8 cellular contexts compared by ENCODE assay signal in genomic region chr13:30132623-30133553, GRCh38.
DNase-seq lines count a peak whose midpoint lies in the region; ATAC-seq lines count a peak whose summit lies in the region.

No MANE protein-coding gene starts in this region.

- no peaks in the 10 kb centered on the region for H3K79me1 ChIP-seq in mesendoderm (ENCODE audit: low read length)

- H3K79me2 ChIP-seq in mesendoderm (ENCODE audit: control insufficient read depth, insufficient read depth, low read length): no peaks in the 10 kb centered on the region

- no peak overlapping the region for H3K4me3 ChIP-seq in effector memory CD4-positive, alpha-beta T cell (ENCODE audit: insufficient read depth, low read depth, low read length, poor library complexity, severe bottlenecking)
- no peak overlapping the region for H3K4me3 ChIP-seq in mesendoderm (ENCODE audit: low read length)

- DNase-seq in COLO668 (lab: John Stamatoyannopoulos, UW; ENCODE audit: unreplicated experiment) (peak; percentile 98), HPDE6-E6E7 (ENCODE audit: extremely low spot score) (peak; percentile 49), NOMO-1 treated with DMSO at 0.1 percent for 48 hours (lab: John Stamatoyannopoulos, UW; ENCODE audit: unreplicated experiment) (peak; percentile 95), mesendoderm (peak; percentile 97)
- DNase-seq in activated CD8-positive, alpha-beta memory T cell treated with anti-CD3 and anti-CD28 coated beads for 1 hour (ENCODE audit: extremely low read depth in 1 of 2, low read depth in 1 of 2): peak; percentile 92 to 98
- peak; percentile 82 to 92 (median 87) for DNase-seq in effector memory CD4-positive, alpha-beta T cell
- DNase-seq in stimulated activated CD8-positive, alpha-beta memory T cell treated with anti-CD3 and anti-CD28 coated beads, Interleukin-15, amount 100 ng/mL, for 4 hours (ENCODE audit: low read depth in 2 of 2): peak; percentile 78 to 92

- no peak overlapping the region for H3K4me2 ChIP-seq in mesendoderm (ENCODE audit: low read length)

- H3K18ac ChIP-seq in mesendoderm (ENCODE audit: low read length): no peak overlapping the region

- peak; percentile 97 for ATAC-seq in GM19463 (IDR thresholded peaks at IDR 0.05; ENCODE audit: unreplicated experiment)

- H3K36me3 ChIP-seq in effector memory CD4-positive, alpha-beta T cell (ENCODE audit: control insufficient read depth, insufficient read depth, low read length): no peaks in the 10 kb centered on the region
- no peaks in the 10 kb centered on the region for H3K36me3 ChIP-seq in mesendoderm (ENCODE audit: control insufficient read depth, insufficient read depth, low read length)

- H4K8ac ChIP-seq in mesendoderm (ENCODE audit: low read depth, low read length): no peak overlapping the region

- H3K23ac ChIP-seq in mesendoderm (ENCODE audit: low read length): no peak overlapping the region

- H2AK5ac ChIP-seq in mesendoderm (ENCODE audit: low read length): no peak overlapping the region

- no CpG with 5 or more reads among the region's 39 CpGs for WGBS in mesendoderm (ENCODE audit: extremely low coverage, insufficient coverage, low lambda C conversion rate)

- H3K9me3 ChIP-seq in effector memory CD4-positive, alpha-beta T cell (ENCODE audit: control insufficient read depth, low read length): no peaks in the 10 kb centered on the region

- peak overlapping the region; percentile 79 for H3K56ac ChIP-seq in mesendoderm (ENCODE audit: low read length)

- no peak overlapping the region for H2BK5ac ChIP-seq in mesendoderm (ENCODE audit: low read length)

- no peak overlapping the region for H2BK15ac ChIP-seq in mesendoderm (replicated peaks; ENCODE audit: low read depth)

- H3K9ac ChIP-seq in mesendoderm (ENCODE audit: low read length): peak overlapping the region; percentile 42

- no peak overlapping the region for H2BK120ac ChIP-seq in mesendoderm (ENCODE audit: low read depth, low read length)

- H3K4ac ChIP-seq in mesendoderm (ENCODE audit: low read depth, low read length): no peak overlapping the region

- H3K27ac ChIP-seq in effector memory CD4-positive, alpha-beta T cell (ENCODE audit: insufficient read depth, low read length, poor library complexity, severe bottlenecking): no peak overlapping the region
- no peak overlapping the region for H3K27ac ChIP-seq in mesendoderm (ENCODE audit: low read depth, low read length)

- peaks cover 7% of the 10 kb centered on the region for H3K4me1 ChIP-seq in effector memory CD4-positive, alpha-beta T cell (ENCODE audit: control insufficient read depth, insufficient read depth, low read length, poor library complexity, severe bottlenecking)
- no peaks in the 10 kb centered on the region for H3K4me1 ChIP-seq in mesendoderm (ENCODE audit: control insufficient read depth, low read depth, low read length)

- H4K5ac ChIP-seq in mesendoderm (ENCODE audit: low read length): no peak overlapping the region

- H3K27me3 ChIP-seq in effector memory CD4-positive, alpha-beta T cell (replicated peaks; ENCODE audit: control insufficient read depth, insufficient read depth, low read length, poor library complexity, severe bottlenecking): no peaks in the 10 kb centered on the region
- H3K27me3 ChIP-seq in mesendoderm (ENCODE audit: insufficient read depth, low read length, poor library complexity): no peaks in the 10 kb centered on the region
